Comparison of ENCODE assay signal across 8 cellular contexts in genomic region chr18:24734058-24734457, GRCh38.
DNase-seq lines count a peak whose midpoint lies in the region; ATAC-seq and TF ChIP-seq lines count a peak whose summit lies in the region.

No MANE protein-coding gene starts in this region.

- H3K27me3 ChIP-seq in aorta (ENCODE audit: control insufficient read depth in 1 of 2, insufficient read depth in 2 of 2, low read length in 1 of 2) = no peaks in the 10 kb centered on the region
- H3K27me3 ChIP-seq in vagina = no peaks in the 10 kb centered on the region

- no peaks in the 10 kb centered on the region for H4K20me1 ChIP-seq in OCI-LY7 (ENCODE audit: insufficient read depth, low read length)

- ATAC-seq in aorta (ENCODE audit: low FRiP score) = peak; percentile 43
- ATAC-seq in GM18858 (IDR thresholded peaks at IDR 0.05; ENCODE audit: unreplicated experiment) = no peak

- intact Hi-C loops in OCI-LY7 (cut with micrococcal nuclease; ENCODE audit: unreplicated experiment) = no loop called here
- intact Hi-C loops in aorta (cut with DNase I) = no loop called here
- intact Hi-C loops in vagina (cut with DNase I) = no loop called here

- TF ChIP-seq CTCF in OCI-LY7 (conservative IDR thresholded peaks at IDR 0.05; ENCODE audit: low read length) (peak; percentile 52; the same call in 1 of the 2 replicates), foreskin fibroblast (IDR thresholded peaks at IDR 0.05; ENCODE audit: low read depth, low read length) (peak; percentile 12), vagina (IDR thresholded peaks at IDR 0.05) (no peak)

- no peaks in the 10 kb centered on the region for H3K36me3 ChIP-seq in OCI-LY7 (ENCODE audit: insufficient read depth, low read length)
- H3K36me3 ChIP-seq in aorta (ENCODE audit: control insufficient read depth in 1 of 2, insufficient read depth in 2 of 2, low read length in 1 of 2) = no peaks in the 10 kb centered on the region
- no peaks in the 10 kb centered on the region for H3K36me3 ChIP-seq in vagina

- no peaks in the 10 kb centered on the region for H3K79me2 ChIP-seq in OCI-LY7 (ENCODE audit: insufficient read depth, low read depth, low read length)

- H3K27ac ChIP-seq in OCI-LY7 (ENCODE audit: low read depth, low read length, poor library complexity, severe bottlenecking) (no peak overlapping the region), aorta (ENCODE audit: low read depth in 1 of 2, low read length in 2 of 2) (no peak overlapping the region), vagina (no peak overlapping the region)

- peak; percentile 4 for DNase-seq in stimulated activated CD4-positive, alpha-beta T cell treated with anti-CD3 and anti-CD28 coated beads, Interleukin-15, amount 100 ng/mL, for 24 hours
- no peak for DNase-seq in stimulated activated CD4-positive, alpha-beta T cell treated with anti-CD3 and anti-CD28 coated beads, Interleukin-1b, Interleukin-23, amount 100 ng/mL, for 48 hours
- DNase-seq in OCI-LY7 (ENCODE audit: low spot score) (peak; percentile 27), foreskin fibroblast (peak in 1 of 2 donors; percentile 8), aorta (no peak), vagina (ENCODE audit: extremely low spot score in 2 of 2) (no peak), DMS114 treated with DMSO at 0.1 percent for 48 hours (lab: John Stamatoyannopoulos, UW; ENCODE audit: unreplicated experiment) (no peak)

- H3K4me3 ChIP-seq in OCI-LY7 (ENCODE audit: low read depth, low read length, poor library complexity, severe bottlenecking) (no peak overlapping the region), foreskin fibroblast (ENCODE audit: low read depth in 1 of 2, low read length in 2 of 2) (no peak overlapping the region), aorta (ENCODE audit: low read length in 2 of 2) (no peak overlapping the region), vagina (no peak overlapping the region)

- CTCF ChIA-PET in OCI-LY7 (lab: Charles Lee; ENCODE audit: unreplicated experiment) = no interaction called here

- no TSS peak for BruUV-seq in OCI-LY7 (replicated peaks; lab: Mats Ljungman, UMichigan)

- TF ChIP-seq POLR2A in vagina (IDR thresholded peaks at IDR 0.05) = no peak

- H3K9me2 ChIP-seq in OCI-LY7 (ENCODE audit: insufficient read depth, low read length) = no peaks in the 10 kb centered on the region

- WGBS in aorta, 2 donors = 82 to 84% methylated on average over 11 of the region's 11 CpGs

- POLR2A ChIA-PET in OCI-LY7 (lab: Charles Lee) = no interaction called here

- no peak overlapping the region for H2AFZ ChIP-seq in OCI-LY7 (ENCODE audit: low read length)

- H3K4me1 ChIP-seq in OCI-LY7 (ENCODE audit: insufficient read depth, low read length, poor library complexity, severe bottlenecking) (no peaks in the 10 kb centered on the region), aorta (ENCODE audit: control insufficient read depth in 1 of 2, insufficient read depth in 2 of 2, low read length in 2 of 2) (no peaks in the 10 kb centered on the region), vagina (peaks cover 8% of the 10 kb centered on the region)

- H3K4me2 ChIP-seq in OCI-LY7 (ENCODE audit: low read length) = no peak overlapping the region

- no peaks in the 10 kb centered on the region for H3K9me3 ChIP-seq in OCI-LY7 (ENCODE audit: low read length)
- no peaks in the 10 kb centered on the region for H3K9me3 ChIP-seq in aorta (ENCODE audit: control insufficient read depth, low read length)
- no peaks in the 10 kb centered on the region for H3K9me3 ChIP-seq in vagina

Comparison
In these comparisons a context has a peak if more than half of its experiments do, and no peak if none do; other contexts are left out.
1. DNase-seq: peak in stimulated activated CD4-positive, alpha-beta T cell treated with anti-CD3 and anti-CD28 coated beads, Interleukin-15, amount 100 ng/mL, for 24 hours (single experiment) and OCI-LY7 (single experiment); none in stimulated activated CD4-positive, alpha-beta T cell treated with anti-CD3 and anti-CD28 coated beads, Interleukin-1b, Interleukin-23, amount 100 ng/mL, for 48 hours (single experiment), aorta (0 of 2), vagina (0 of 2) and DMS114 treated with DMSO at 0.1 percent for 48 hours (single experiment).
2. CTCF ChIP-seq: peak in OCI-LY7 (single experiment) and foreskin fibroblast (single experiment); none in vagina (0 of 3).